8 cellular contexts compared by ENCODE assay signal in genomic region chr17:34542700-34543336, GRCh38. TPM values are rescaled to one million over a fixed set of nuclear protein-coding genes. Genes with fewer than 3 reads are reported as not detected.
A peak's percentile ranks its signal among the peaks of the same experiment; 100 is the strongest.
DNase-seq lines count a peak whose midpoint lies in the region; ATAC-seq and TF ChIP-seq lines count a peak whose summit lies in the region.

No MANE protein-coding gene starts in this region.

- intact Hi-C loops in Panc1 (cut with micrococcal nuclease; ENCODE audit: unreplicated experiment): loop anchor here (1.0 to 10.0 kb wide), 3 partner anchors 95 to 574 kb away; partner anchors contain the start of genes CCT6B, RAD51D and ZNF830

- CTCF ChIA-PET in Panc1 (lab: Charles Lee): interaction anchor here (0.5 to 0.9 kb wide), 7 partner anchors 31 to 566 kb away, joined by 3 to 7 read pairs (median 4); no protein-coding TSS in a partner anchor

- H3K36me3 ChIP-seq in Panc1 (ENCODE audit: control insufficient read depth, insufficient read depth, low read length): no peaks in the 10 kb centered on the region
- no peaks in the 10 kb centered on the region for H3K36me3 ChIP-seq in hepatocyte (replicated peaks; ENCODE audit: insufficient read depth, low read depth)

- H3K27me3 ChIP-seq in Panc1 (ENCODE audit: control insufficient read depth, insufficient read depth, low read length): peaks cover 24% of the 10 kb centered on the region
- peaks cover 42% of the 10 kb centered on the region for H3K27me3 ChIP-seq in hepatocyte

- POLR2A ChIA-PET in Panc1 (lab: Charles Lee): interaction anchor here (0.6 kb wide), 1 partner anchor 848 kb away, joined by 4 read pairs; no protein-coding TSS in a partner anchor

- no peaks in the 10 kb centered on the region for H3K79me2 ChIP-seq in hepatocyte

- H3K4me3 ChIP-seq in Panc1 (ENCODE audit: low read depth in 2 of 2, low read length in 2 of 2) (no peak overlapping the region), hepatocyte (no peak overlapping the region)

- BruUV-seq in Panc1 (replicated peaks; lab: Mats Ljungman, UMichigan): no TSS peak

- H2AFZ ChIP-seq in hepatocyte: no peak overlapping the region

- peak; percentile 95 for TF ChIP-seq CTCF in Panc1 (IDR thresholded peaks at IDR 0.05)
- TF ChIP-seq CTCF in hepatocyte (IDR thresholded peaks at IDR 0.05; ENCODE audit: poor library complexity): peak; percentile 88

- no peak overlapping the region for H3K4me2 ChIP-seq in hepatocyte

- WGBS in hepatocyte (ENCODE audit: low lambda C conversion rate, missing lambda C conversion rate): 12% methylated on average over 8 of the region's 8 CpGs

- in situ Hi-C loops in Panc1 (cut with HindIII; ENCODE audit: low pct_unique_long_range_greater_than_20kb, low sequenced_read_pairs): no loop called here

- H3K4me1 ChIP-seq in Panc1 (ENCODE audit: control insufficient read depth, insufficient read depth, low read length) (no peaks in the 10 kb centered on the region), hepatocyte (ENCODE audit: insufficient read depth) (no peaks in the 10 kb centered on the region)

- H4K20me1 ChIP-seq in hepatocyte (ENCODE audit: insufficient read depth, poor library complexity, severe bottlenecking): no peaks in the 10 kb centered on the region

- H3K27ac ChIP-seq in Panc1 (ENCODE audit: low read length) (no peak overlapping the region), hepatocyte (no peak overlapping the region)

- ATAC-seq in Panc1 (peak; percentile 79), HG02840 (IDR thresholded peaks at IDR 0.05; ENCODE audit: low FRiP score, unreplicated experiment) (no peak)

- no peaks in the 10 kb centered on the region for H3K9me2 ChIP-seq in hepatocyte (replicated peaks; ENCODE audit: insufficient read depth)

- H3K9me3 ChIP-seq in Panc1 (ENCODE audit: control insufficient read depth, insufficient read depth, low read depth, low read length): no peaks in the 10 kb centered on the region
- no peaks in the 10 kb centered on the region for H3K9me3 ChIP-seq in hepatocyte (ENCODE audit: low read depth)

- DNase-seq in DMS 273 (lab: John Stamatoyannopoulos, UW; ENCODE audit: unreplicated experiment): peak; percentile 52
- no peak for DNase-seq in DMS 273 treated with DMSO at 0.1 percent for 48 hours (lab: John Stamatoyannopoulos, UW)
- DNase-seq in Panc1 (ENCODE audit: low read depth, low spot score): no peak
- DNase-seq in activated effector memory CD4-positive, alpha-beta T cell treated with Interleukin-2 at 50 U/mL for 16 hours: peak; percentile 24
- peak; percentile 35 for DNase-seq in hepatocyte (ENCODE audit: low spot score)
- peak; percentile 26 for DNase-seq in stimulated activated CD4-positive, alpha-beta T cell treated with anti-CD3 and anti-CD28 coated beads, Interleukin-2, amount 100 ng/mL, for 4 hours (ENCODE audit: low read depth)
- DNase-seq in HK-2 (ENCODE audit: unreplicated experiment): no peak

RNA-seq across cellular contexts. Expression of gene TMEM132E, which starts 36.6 kb away (rescaled TPM):
- not detected for total RNA-seq in Panc1 (2021; ENCODE audit: unreplicated experiment)
- polyA plus RNA-seq in Panc1 (2012; ENCODE audit: insufficient read length): not detected
- total RNA-seq in hepatocyte: 0.27 and 0.28 TPM in 2 replicates
- 0.98 and 1.2 TPM in 2 replicates for polyA plus RNA-seq in hepatocyte

Comparison
In these comparisons a context has a peak if more than half of its experiments do, and no peak if none do; other contexts are left out.
1. DNase-seq: peak in DMS 273 (single experiment), activated effector memory CD4-positive, alpha-beta T cell treated with Interleukin-2 at 50 U/mL for 16 hours (single experiment), hepatocyte (single experiment) and stimulated activated CD4-positive, alpha-beta T cell treated with anti-CD3 and anti-CD28 coated beads, Interleukin-2, amount 100 ng/mL, for 4 hours (single experiment); none in DMS 273 treated with DMSO at 0.1 percent for 48 hours (single experiment), Panc1 (single experiment) and HK-2 (single experiment).